In genomic region chr14:52552063-52552988, GRCh38 we compare ENCODE assay signal across 8 cellular contexts. TPM values are rescaled to one million over a fixed set of nuclear protein-coding genes. Genes with fewer than 3 reads are reported as not detected.
DNase-seq lines count a peak whose midpoint lies in the region; ATAC-seq, FAIRE-seq and TF ChIP-seq lines count a peak whose summit lies in the region.

GPR137C (plus strand) TSS chr14:52552836; CDS start chr14:52553148, 312 bp downstream.
TXNDC16 (minus strand) TSS chr14:52552505; CDS start chr14:52543557, 8,948 bp downstream.

- no peaks in the 10 kb centered on the region for H3K9me1 ChIP-seq in endothelial cell of umbilical vein (replicated peaks; ENCODE audit: control insufficient read depth, extremely low read depth, insufficient read depth, low read length)

- peaks cover 20% of the 10 kb centered on the region for H3K4me1 Mint-ChIP-seq in mesothelial cell of epicardium

- peaks cover 31% of the 10 kb centered on the region for H3K79me2 ChIP-seq in OCI-LY1 (ENCODE audit: insufficient read depth, low read length)
- H3K79me2 ChIP-seq in endothelial cell of umbilical vein (ENCODE audit: control insufficient read depth, insufficient read depth, low read length): no peaks in the 10 kb centered on the region

- TF ChIP-seq POLR2A in endothelial cell of umbilical vein (IDR thresholded peaks at IDR 0.05; ENCODE audit: low read depth, low read length): no peak

- H3K4me1 ChIP-seq in OCI-LY1 (ENCODE audit: insufficient read depth, low read length, severe bottlenecking) (peaks cover 48% of the 10 kb centered on the region), endothelial cell of umbilical vein (ENCODE audit: control insufficient read depth, extremely low read depth, insufficient read depth, low read length) (peaks cover 9% of the 10 kb centered on the region)

- TF ChIP-seq CTCF in OCI-LY1 (IDR thresholded peaks at IDR 0.05; ENCODE audit: low read length) (no peak), endothelial cell of umbilical vein (IDR thresholded peaks at IDR 0.05; ENCODE audit: extremely low read depth in 1 of 2, insufficient read depth in 1 of 2, low read depth in 1 of 2, low read length in 2 of 2) (no peak), mesothelial cell of epicardium (IDR thresholded peaks at IDR 0.05; ENCODE audit: unreplicated experiment) (no peak)

- H3K27ac Mint-ChIP-seq in mesothelial cell of epicardium: peak within 1 kb of the TSS; percentile 95

- FAIRE-seq in endothelial cell of umbilical vein (lab: Jason Lieb, UNC): peak; percentile 99

- H3K9me2 ChIP-seq in OCI-LY1 (ENCODE audit: low read depth, low read length): no peaks in the 10 kb centered on the region

- CTCF ChIA-PET in endothelial cell of umbilical vein (lab: Charles Lee): interaction anchor here (1.0 to 2.2 kb wide), 8 partner anchors 10 to 409 kb away, joined by 3 to 9 read pairs (median 4); partner anchors contain the start of gene ERO1A

- peak within 1 kb of the TSS; percentile 98 for H3K4me3 ChIP-seq in OCI-LY1 (ENCODE audit: low read depth, low read length, poor library complexity, severe bottlenecking)
- H3K4me3 ChIP-seq in endothelial cell of umbilical vein (replicated peaks in 1 of 3; ENCODE audit: insufficient read depth in 1 of 3, low read depth in 1 of 3, low read length in 3 of 3): peak within 1 kb of the TSS; percentile 76 to 88 (median 84)

- no peaks in the 10 kb centered on the region for H3K36me3 Mint-ChIP-seq in mesothelial cell of epicardium

- no peaks in the 10 kb centered on the region for H3F3A ChIP-seq in OCI-LY1 (ENCODE audit: insufficient read depth, low read length)

- BruUV-seq in endothelial cell of umbilical vein (replicated peaks; lab: Mats Ljungman, UMichigan): TSS peak; percentile 50

- H3K27me3 Mint-ChIP-seq in mesothelial cell of epicardium (ENCODE audit: low read depth): no peaks in the 10 kb centered on the region

- no peaks in the 10 kb centered on the region for H3K27me3 ChIP-seq in OCI-LY1 (ENCODE audit: insufficient read depth, low read length)
- H3K27me3 ChIP-seq in endothelial cell of umbilical vein (ENCODE audit: control insufficient read depth in 2 of 2, insufficient read depth in 2 of 2, low read length in 2 of 2): no peaks in the 10 kb centered on the region

- ATAC-seq in GM21526 (IDR thresholded peaks at IDR 0.05; ENCODE audit: low FRiP score, unreplicated experiment): peak; percentile 91

- DNase-seq in DMS 273 (lab: John Stamatoyannopoulos, UW; ENCODE audit: unreplicated experiment): peak; percentile 100
- DNase-seq in HuH-7 (ENCODE audit: low spot score): peak; percentile 88
- peak; percentile 99 for DNase-seq in activated T-cell treated with anti-CD3 and anti-CD28 coated beads for 1 hour (ENCODE audit: low read depth)
- DNase-seq in endothelial cell of umbilical vein (ENCODE audit: low read depth, low spot score): peak; percentile 100
- peak; percentile 98 to 99 for DNase-seq in mesothelial cell of epicardium (ENCODE audit: low spot score in 2 of 2, unreplicated experiment in 2 of 2)
- peak; percentile 97 to 100 for DNase-seq in stimulated activated CD8-positive, alpha-beta memory T cell treated with anti-CD3 and anti-CD28 coated beads, Interleukin-15, amount 100 ng/mL, for 4 hours (ENCODE audit: low read depth in 2 of 2)

- H3K4me2 ChIP-seq in OCI-LY1 (ENCODE audit: low read length) (peak within 1 kb of the TSS; percentile 92), endothelial cell of umbilical vein (ENCODE audit: insufficient read depth, low read length) (peak within 1 kb of the TSS; percentile 90)

- H3K4me3 Mint-ChIP-seq in mesothelial cell of epicardium: peak within 1 kb of the TSS; percentile 90

- no peaks in the 10 kb centered on the region for H4K20me1 ChIP-seq in OCI-LY1 (ENCODE audit: insufficient read depth, low read length)
- H4K20me1 ChIP-seq in endothelial cell of umbilical vein (replicated peaks; ENCODE audit: control insufficient read depth, extremely low read depth, insufficient read depth, low read length): no peaks in the 10 kb centered on the region

- H2AFZ ChIP-seq in OCI-LY1 (ENCODE audit: low read length) (peak within 1 kb of the TSS; percentile 10; the same call in 1 of the 2 replicates), endothelial cell of umbilical vein (ENCODE audit: low read depth, low read length) (peak within 1 kb of the TSS; percentile 79)

- intact Hi-C loops in endothelial cell of umbilical vein (cut with micrococcal nuclease): loop anchor here (1.0 to 10.0 kb wide), 6 partner anchors 155 to 1888 kb away; partner anchors contain the start of genes GNPNAT1, PSMC6, SAV1 and STYX

- POLR2A ChIA-PET in endothelial cell of umbilical vein (lab: Charles Lee): interaction anchor here (0.6 to 1.7 kb wide), 2 partner anchors 239 to 938 kb away, joined by 3 to 5 read pairs; partner anchors contain the start of gene GNPNAT1

- H3K9me3 ChIP-seq in OCI-LY1 (ENCODE audit: low read length) (no peaks in the 10 kb centered on the region), endothelial cell of umbilical vein (replicated peaks; ENCODE audit: control insufficient read depth, insufficient read depth, low read length) (no peaks in the 10 kb centered on the region)

- peak within 1 kb of the TSS; percentile 97 for H3K9ac ChIP-seq in OCI-LY1 (ENCODE audit: low read length)
- peak within 1 kb of the TSS; percentile 59 for H3K9ac ChIP-seq in endothelial cell of umbilical vein (replicated peaks; ENCODE audit: extremely low read depth, insufficient read depth, low read length)

- peaks cover 16% of the 10 kb centered on the region for H3K36me3 ChIP-seq in OCI-LY1 (ENCODE audit: insufficient read depth, low read length)
- no peaks in the 10 kb centered on the region for H3K36me3 ChIP-seq in endothelial cell of umbilical vein (ENCODE audit: control insufficient read depth in 2 of 2, extremely low read depth in 1 of 2, insufficient read depth in 2 of 2, low read length in 2 of 2)

- dilution Hi-C loops in endothelial cell of umbilical vein (cut with MboI; ENCODE audit: extremely low pct_ligation_motif_present, low sequenced_read_pairs): no loop called here

- peak within 1 kb of the TSS; percentile 81 for H3K27ac ChIP-seq in OCI-LY1 (ENCODE audit: low read depth, low read length, poor library complexity, severe bottlenecking)
- peak within 1 kb of the TSS; percentile 37 for H3K27ac ChIP-seq in endothelial cell of umbilical vein (ENCODE audit: insufficient read depth, low read depth, low read length)

- H3K9me3 Mint-ChIP-seq in mesothelial cell of epicardium: no peaks in the 10 kb centered on the region

TF ChIP-seq in endothelial cell of umbilical vein, 7 proteins besides CTCF, POLR2A, EP300 and RAD21:
- no peak for TF ChIP-seq GATA2 (IDR thresholded peaks at IDR 0.05; ENCODE audit: insufficient read depth, insufficient read length, low read depth, low read length)
- TF ChIP-seq FOS (IDR thresholded peaks at IDR 0.05; ENCODE audit: borderline replicate concordance, insufficient read depth, low read length): no peak
- TF ChIP-seq EZH2 (IDR thresholded peaks at IDR 0.05; ENCODE audit: borderline replicate concordance, low read depth, low read length, severe bottlenecking): no peak
- TF ChIP-seq POLR2AphosphoS5 (IDR thresholded peaks at IDR 0.05; ENCODE audit: insufficient read depth, low read depth, low read length): peak; percentile 1
- TF ChIP-seq MYC (IDR thresholded peaks at IDR 0.05; ENCODE audit: low read depth, low read length): no peak
- no peak for TF ChIP-seq JUN (IDR thresholded peaks at IDR 0.05; ENCODE audit: borderline replicate concordance, insufficient read depth, insufficient read length, low read depth)
- TF ChIP-seq MAX (IDR thresholded peaks at IDR 0.05; ENCODE audit: insufficient read depth, insufficient read length): peak; percentile 79
TF ChIP-seq in endothelial cell of umbilical vein: peak in this region for 2.

RNA-seq across cellular contexts. Expression of gene GPR137C, which starts in this region (rescaled TPM):
- 3.8 and 5.7 TPM in 2 replicates for total RNA-seq in endothelial cell of umbilical vein
- polyA plus RNA-seq in endothelial cell of umbilical vein: 1.5 TPM in 2 replicates
- 0.92 and 1.1 TPM in 2 replicates for polyA plus RNA-seq in endothelial cell of umbilical vein (2011; cell fraction: cytosol; rRNA removed)
- 4.6 and 4.7 TPM in 2 replicates for polyA plus RNA-seq in endothelial cell of umbilical vein (2011; cell fraction: nucleus; rRNA removed)
- 0.82 and 1.3 TPM in 2 replicates for polyA plus RNA-seq in endothelial cell of umbilical vein (2012)
- polyA minus RNA-seq in endothelial cell of umbilical vein: 2.4 and 3.6 TPM in 2 replicates
- polyA minus RNA-seq in endothelial cell of umbilical vein (2011; cell fraction: cytosol; rRNA and poly(A)+ RNA removed): 1.6 TPM
- polyA minus RNA-seq in endothelial cell of umbilical vein (2011; cell fraction: nucleus; rRNA and poly(A)+ RNA removed): 3.8 and 4.5 TPM in 2 replicates
- 3.5 to 4.1 TPM (median 3.8 TPM) in 3 replicates for total RNA-seq in mesothelial cell of epicardium

RNA-seq across cellular contexts. Expression of gene TXNDC16, which starts in this region (rescaled TPM):
- total RNA-seq in endothelial cell of umbilical vein (4.5 and 4.8 TPM in 2 replicates), mesothelial cell of epicardium (11.5 to 12.7 TPM (median 12.6 TPM) in 3 replicates)
- polyA plus RNA-seq in endothelial cell of umbilical vein: 2.1 and 2.3 TPM in 2 replicates
- polyA plus RNA-seq in endothelial cell of umbilical vein (2011; cell fraction: cytosol; rRNA removed): 2.3 and 2.6 TPM in 2 replicates
- polyA plus RNA-seq in endothelial cell of umbilical vein (2011; cell fraction: nucleus; rRNA removed): 3.2 and 3.9 TPM in 2 replicates
- 2.3 and 3.3 TPM in 2 replicates for polyA plus RNA-seq in endothelial cell of umbilical vein (2012)
- polyA minus RNA-seq in endothelial cell of umbilical vein: 2.5 and 5.4 TPM in 2 replicates
- polyA minus RNA-seq in endothelial cell of umbilical vein (2011; cell fraction: cytosol; rRNA and poly(A)+ RNA removed): 10.8 TPM
- polyA minus RNA-seq in endothelial cell of umbilical vein (2011; cell fraction: nucleus; rRNA and poly(A)+ RNA removed): 3.9 and 4.1 TPM in 2 replicates

Comparison
In these comparisons a context has a peak if more than half of its experiments do, and no peak if none do; other contexts are left out.
1. Peak in every context shown above with its lines: DNase-seq, ATAC-seq, H3K4me3 ChIP-seq and H3K27ac ChIP-seq.